Comparison of ENCODE assay signal across 11 cellular contexts in the genomic region with DNA sequence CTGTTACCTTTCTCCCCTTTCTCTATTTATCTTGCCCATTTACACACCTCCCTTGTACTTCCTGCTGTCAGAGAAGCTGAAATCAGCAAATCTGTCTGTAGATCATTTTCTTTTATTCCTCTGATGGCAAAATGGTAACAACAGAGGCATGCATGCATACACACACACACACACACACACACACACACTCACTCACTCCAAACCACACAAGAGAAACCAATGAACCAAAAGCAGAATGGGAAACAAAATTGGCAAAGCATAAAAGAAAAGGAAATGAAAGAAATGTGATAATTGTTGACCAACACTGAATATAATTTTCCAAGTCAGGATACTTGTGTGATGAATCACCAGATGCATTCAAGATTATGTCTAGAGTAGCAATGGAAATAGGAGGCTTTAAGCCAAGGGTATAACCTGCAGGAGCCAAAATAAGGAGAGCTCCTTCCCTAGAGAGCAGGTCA.
DNase-seq lines count a peak whose midpoint lies in the region; ATAC-seq and TF ChIP-seq lines count a peak whose summit lies in the region.
"Had no signal": no experiment of that assay in that cellular context is flagged by ENCODE, and none has a peak within 500 bp of the region (broad histone marks: within the 10 kb centered on the region; RNA-seq: fewer than 3 reads in every experiment).

No MANE protein-coding gene starts in this region.

- H3K9me3 ChIP-seq in WERI-Rb-1 (ENCODE audit: severe bottlenecking), result no peaks in the 10 kb centered on the region
- H3K9me3 ChIP-seq: spleen had no signal

- H3K27me3 ChIP-seq in WERI-Rb-1 (ENCODE audit: insufficient read depth, low read depth, severe bottlenecking), result no peaks in the 10 kb centered on the region
- H3K27me3 ChIP-seq: dorsolateral prefrontal cortex, spleen had no signal

- ATAC-seq in omental fat pad (ENCODE audit: low FRiP score) (peak; percentile 65), HG03095 (IDR thresholded peaks at IDR 0.05; ENCODE audit: unreplicated experiment) (no peak)

- H3K4me3 ChIP-seq in WERI-Rb-1 (ENCODE audit: low read depth, low read length), result no peak overlapping the region
- H3K4me3 ChIP-seq: dorsolateral prefrontal cortex, spleen had no signal

- H3K36me3 ChIP-seq in WERI-Rb-1, result no peaks in the 10 kb centered on the region
- H3K36me3 ChIP-seq: spleen had no signal

- DNase-seq in Daoy (ENCODE audit: low read depth) (peak; percentile 54), MV-4-11 (lab: John Stamatoyannopoulos, UW) (peak; percentile 81), dedifferentiated amniotic fluid mesenchymal stem cell (ENCODE audit: extremely low spot score) (peak; percentile 40), omental fat pad (ENCODE audit: low spot score) (no peak), activated T-cell treated with anti-CD3 and anti-CD28 coated beads for 4 hours (no peak), WERI-Rb-1 (no peak)
- no peak for DNase-seq in stimulated activated CD4-positive, alpha-beta T cell treated with anti-CD3 and anti-CD28 coated beads, Interleukin-4, amount 100 ng/mL, for 24 hours
- DNase-seq: dorsolateral prefrontal cortex, NCI-H1092 treated with DMSO at 0.1 percent for 48 hours, spleen had no signal

- TF ChIP-seq CTCF in omental fat pad (IDR thresholded peaks at IDR 0.05) (no peak), WERI-Rb-1 (IDR thresholded peaks at IDR 0.05; ENCODE audit: low read depth, low read length) (no peak)

- no peak overlapping the region for H3K27ac ChIP-seq in WERI-Rb-1
- H3K27ac ChIP-seq: dorsolateral prefrontal cortex, spleen had no signal

Comparison
In these comparisons a context has a peak if more than half of its experiments do, and no peak if none do; other contexts are left out.
1. DNase-seq: peak in Daoy (single experiment), MV-4-11 (single experiment) and dedifferentiated amniotic fluid mesenchymal stem cell (single experiment); none in omental fat pad (single experiment), activated T-cell treated with anti-CD3 and anti-CD28 coated beads for 4 hours (single experiment), WERI-Rb-1 (single experiment) and stimulated activated CD4-positive, alpha-beta T cell treated with anti-CD3 and anti-CD28 coated beads, Interleukin-4, amount 100 ng/mL, for 24 hours (single experiment).